23 cellular contexts compared by ENCODE assay signal in genomic region chrX:97284531-97284930, GRCh38.
"Had no signal": no experiment of that assay in that cellular context is flagged by ENCODE, and none has a peak within 500 bp of the region (broad histone marks: within the 10 kb centered on the region; RNA-seq: fewer than 3 reads in every experiment).

No MANE protein-coding gene starts in this region.

- H3K9me3 ChIP-seq: colonic mucosa, esophagus muscularis mucosa, esophagus squamous epithelium, gastrocnemius medialis, gastroesophageal sphincter, heart left ventricle, heart right ventricle had no signal

- H3K27ac ChIP-seq: colonic mucosa, coronary artery, dorsolateral prefrontal cortex, epithelial cell of prostate, esophagus muscularis mucosa, esophagus squamous epithelium, foreskin keratinocyte, gastrocnemius medialis, gastroesophageal sphincter, heart left ventricle, heart right ventricle had no signal

- DNase-seq: colonic mucosa; cortex of kidney; dermis blood vessel endothelial cell; dorsolateral prefrontal cortex; effector CD4-positive, alpha-beta T cell; effector CD8-positive, alpha-beta T cell; effector memory CD4-positive, alpha-beta T cell; effector memory CD8-positive, alpha-beta T cell; endodermal cell; erythroblast; esophagus squamous epithelium; foreskin fibroblast; foreskin keratinocyte; foreskin melanocyte; gastrocnemius medialis; glutamatergic neuron; head of caudate nucleus; heart left ventricle; heart right ventricle had no signal

- H3K27me3 ChIP-seq: colonic mucosa, esophagus muscularis mucosa, esophagus squamous epithelium, foreskin keratinocyte, gastrocnemius medialis, gastroesophageal sphincter, heart right ventricle had no signal

- H3K36me3 ChIP-seq: colonic mucosa, esophagus muscularis mucosa, esophagus squamous epithelium, gastrocnemius medialis, gastroesophageal sphincter, heart left ventricle, heart right ventricle had no signal

- H3K4me1 ChIP-seq: colonic mucosa, esophagus muscularis mucosa, esophagus squamous epithelium, foreskin keratinocyte, gastrocnemius medialis, gastroesophageal sphincter, heart left ventricle, heart right ventricle had no signal

- H3K4me3 ChIP-seq: colonic mucosa, coronary artery, dorsolateral prefrontal cortex, esophagus muscularis mucosa, esophagus squamous epithelium, gastrocnemius medialis, gastroesophageal sphincter, heart left ventricle, heart right ventricle had no signal
